In genomic region chr3:69777582-69777967, GRCh38 we compare ENCODE assay signal across 1 cellular context.
TF ChIP-seq lines count a peak whose summit lies in the region.

No MANE protein-coding gene starts in this region.

TF ChIP-seq in K562, 482 proteins besides CTCF, POLR2A, EP300 and RAD21 (continued from another document and continues in another):
- TF ChIP-seq MGA (IDR thresholded peaks at IDR 0.05) (peak; percentile 57), CSDE1 (IDR thresholded peaks at IDR 0.05) (no peak), ZKSCAN3 (CRISPR knock-in tag; IDR thresholded peaks at IDR 0.05) (no peak), FOXM1 (IDR thresholded peaks at IDR 0.05; ENCODE audit: low read depth) (peak; percentile 39; the same call in 1 of the 2 replicates), FOXM1 (CRISPR knock-in tag; IDR thresholded peaks at IDR 0.05; ENCODE audit: low read depth) (no peak), GTF2B (IDR thresholded peaks at IDR 0.05; ENCODE audit: extremely low read depth, insufficient read length) (no peak), ZBTB9 (CRISPR knock-in tag; IDR thresholded peaks at IDR 0.05) (no peak), COPS2 (conservative IDR thresholded peaks at IDR 0.05) (no peak), CHD1 (IDR thresholded peaks at IDR 0.05; ENCODE audit: low read length) (no peak), ZFP36 (IDR thresholded peaks at IDR 0.05; ENCODE audit: low read depth, low read length, partially characterized antibody) (no peak), POLR2B (IDR thresholded peaks at IDR 0.05; ENCODE audit: low read depth, partially characterized antibody) (no peak), BCOR (IDR thresholded peaks at IDR 0.05) (0 out of 2 replicates have a peak, but pooled peaks have one; percentile 12), NCOR1 (IDR thresholded peaks at IDR 0.05) (peak; percentile 72), MEF2A (IDR thresholded peaks at IDR 0.05; ENCODE audit: control insufficient read depth, low read depth, low read length) (no peak), ELF4 (CRISPR knock-in tag; IDR thresholded peaks at IDR 0.05) (no peak), HBP1 (CRISPR knock-in tag; IDR thresholded peaks at IDR 0.05) (no peak), DPF2 (IDR thresholded peaks at IDR 0.05) (peak; percentile 65; the same call in 1 of the 2 replicates), POLR2AphosphoS5 (IDR thresholded peaks at IDR 0.05; ENCODE audit: control insufficient read depth, insufficient read depth, low read depth, low read length) (0 out of 2 replicates have a peak, but pooled peaks have one; percentile 27), CBFA2T3 (IDR thresholded peaks at IDR 0.05) (peak; percentile 86), ERF (CRISPR knock-in tag; IDR thresholded peaks at IDR 0.05) (no peak), CBX1 (IDR thresholded peaks at IDR 0.05; ENCODE audit: low read depth) (no peak), ZKSCAN1 (IDR thresholded peaks at IDR 0.05; ENCODE audit: low read depth, low read length) (no peak), TAL1 (IDR thresholded peaks at IDR 0.05) (peak; percentile 78), TEAD4 (IDR thresholded peaks at IDR 0.05; ENCODE audit: low read length) (peak; percentile 89), TEAD4 (CRISPR knock-in tag; IDR thresholded peaks at IDR 0.05; ENCODE audit: borderline replicate concordance) (no peak), MEIS2 (IDR thresholded peaks at IDR 0.05; ENCODE audit: partially characterized antibody) (peak; percentile 17), ZNF311 (CRISPR knock-in tag; IDR thresholded peaks at IDR 0.05) (no peak), GATAD2B (IDR thresholded peaks at IDR 0.05; ENCODE audit: borderline replicate concordance) (0 out of 2 replicates have a peak, but pooled peaks have one; percentile 34), SIN3A (IDR thresholded peaks at IDR 0.05; ENCODE audit: borderline replicate concordance in 2 of 2, control insufficient read depth in 1 of 2, low read depth in 2 of 2, low read length in 2 of 2) (no peak), TSC22D4 (tag; IDR thresholded peaks at IDR 0.05) (no peak), CHCHD3 (CRISPR knock-in tag; IDR thresholded peaks at IDR 0.05) (no peak), SNIP1 (IDR thresholded peaks at IDR 0.05; ENCODE audit: low read depth) (no peak), RBM34 (IDR thresholded peaks at IDR 0.05; ENCODE audit: borderline replicate concordance, insufficient read depth, low read length) (no peak), SRSF3 (IDR thresholded peaks at IDR 0.05; ENCODE audit: insufficient read depth, low read length) (no peak), DLX4 (CRISPR knock-in tag; IDR thresholded peaks at IDR 0.05) (no peak), HSF4 (CRISPR knock-in tag; IDR thresholded peaks at IDR 0.05; ENCODE audit: borderline replicate concordance) (no peak), E4F1 (CRISPR knock-in tag; IDR thresholded peaks at IDR 0.05; ENCODE audit: borderline replicate concordance) (no peak), PML (IDR thresholded peaks at IDR 0.05; ENCODE audit: low read length) (0 out of 2 replicates have a peak, but pooled peaks have one; percentile 57), STAG1 (CRISPR knock-in tag; IDR thresholded peaks at IDR 0.05; ENCODE audit: borderline replicate concordance) (no peak), IRF2 (CRISPR knock-in tag; IDR thresholded peaks at IDR 0.05) (no peak), PRDM10 (IDR thresholded peaks at IDR 0.05; ENCODE audit: partially characterized antibody) (no peak), SAP30 (IDR thresholded peaks at IDR 0.05; ENCODE audit: borderline replicate concordance, insufficient read depth, low read depth, low read length, poor library complexity, severe bottlenecking) (no peak), STAT5A (IDR thresholded peaks at IDR 0.05; ENCODE audit: borderline replicate concordance, low read length) (peak; percentile 48; the same call in 1 of the 2 replicates), CBX8 (IDR thresholded peaks at IDR 0.05; ENCODE audit: borderline replicate concordance, extremely low read depth, low read depth, low read length, poor library complexity, severe bottlenecking) (no peak)
